8 cellular contexts compared by ENCODE assay signal in the genomic region with DNA sequence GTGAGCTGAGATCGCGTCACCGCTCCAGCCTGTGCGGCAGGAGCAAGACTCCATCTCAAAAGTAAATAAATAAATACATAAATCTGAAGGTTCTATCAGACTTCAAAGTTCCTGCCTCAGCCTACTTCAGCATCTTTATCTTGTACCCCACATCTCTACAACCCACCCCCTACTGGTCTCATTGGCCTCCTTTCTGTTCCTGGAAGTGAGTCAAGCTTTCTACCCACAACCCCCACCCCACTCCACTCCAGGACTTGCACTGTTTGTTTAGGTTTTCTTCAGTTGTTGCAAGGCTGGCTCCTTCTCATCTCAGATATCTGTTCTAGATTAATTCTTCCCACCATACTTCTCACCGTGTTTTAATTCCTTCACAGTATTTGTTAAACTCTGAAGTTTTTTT. TPM values are rescaled to one million over a fixed set of nuclear protein-coding genes. Genes with fewer than 3 reads are reported as not detected.
A peak's percentile ranks its signal among the peaks of the same experiment; 100 is the strongest.
DNase-seq lines count a peak whose midpoint lies in the region; ATAC-seq, FAIRE-seq and TF ChIP-seq lines count a peak whose summit lies in the region.

No MANE protein-coding gene starts in this region.

- intact Hi-C loops in naive thymus-derived CD4-positive, alpha-beta T cell (cut with micrococcal nuclease), result loop anchor here (2.0 to 5.0 kb wide), 4 partner anchors 27 to 1054 kb away; partner anchors contain the start of gene FRMD6 (in 1 of the 2)
- intact Hi-C loops in uterus (cut with DNase I; ENCODE audit: low total_unique reads), result no loop called here

- H3K4me2 ChIP-seq in SU-DHL-6 (ENCODE audit: low read depth, low read length, poor library complexity, severe bottlenecking), result peak overlapping the region; percentile 94

- peak overlapping the region; percentile 86 for H2AFZ ChIP-seq in SU-DHL-6 (ENCODE audit: low read depth, low read length, severe bottlenecking)

- H3K27me3 ChIP-seq in SU-DHL-6 (ENCODE audit: low read length) (no peaks in the 10 kb centered on the region), uterus (no peaks in the 10 kb centered on the region)
- H3K27me3 ChIP-seq in naive thymus-derived CD4-positive, alpha-beta T cell (ENCODE audit: control insufficient read depth in 2 of 2, insufficient read depth in 2 of 2, low read length in 2 of 2), result no peaks in the 10 kb centered on the region

- TF ChIP-seq POLR2A in uterus (IDR thresholded peaks at IDR 0.05) (no peak), GM12892 (IDR thresholded peaks at IDR 0.05; ENCODE audit: low read depth, low read length) (no peak)

- peak overlapping the region; percentile 96 to 100 (median 98) for H3K4me3 Mint-ChIP-seq in naive thymus-derived CD4-positive, alpha-beta T cell

- peak; percentile 17 for ATAC-seq in naive thymus-derived CD4-positive, alpha-beta T cell

- TF ChIP-seq CTCF in SU-DHL-6 (IDR thresholded peaks at IDR 0.05; ENCODE audit: insufficient read depth, low read length, poor library complexity, severe bottlenecking) (no peak), uterus (IDR thresholded peaks at IDR 0.05) (no peak)

- H3K4me3 ChIP-seq in SU-DHL-6 (ENCODE audit: insufficient read depth, low read length, poor library complexity, severe bottlenecking) (peak overlapping the region; percentile 93), uterus (peak overlapping the region; percentile 63 to 74)
- H3K4me3 ChIP-seq in naive thymus-derived CD4-positive, alpha-beta T cell (ENCODE audit: low read length), result peak overlapping the region; percentile 74

- H3K27ac ChIP-seq in SU-DHL-6 (ENCODE audit: low read depth, low read length) (peak overlapping the region; percentile 56), uterus (peak overlapping the region; percentile 87)
- H3K27ac ChIP-seq in naive thymus-derived CD4-positive, alpha-beta T cell (ENCODE audit: low read depth, low read length), result peak overlapping the region; percentile 82

- DNase-seq in DMS53 (lab: John Stamatoyannopoulos, UW) (peak; percentile 56), DMS53 treated with DMSO at 0.1 percent for 48 hours (lab: John Stamatoyannopoulos, UW; ENCODE audit: unreplicated experiment) (no peak), uterus (no peak), HEK293T (ENCODE audit: extremely low spot score) (no peak), GM12892 (ENCODE audit: insufficient read length) (no peak)
- peak; percentile 43 for DNase-seq in central memory CD4-positive, alpha-beta T cell
- DNase-seq in naive thymus-derived CD4-positive, alpha-beta T cell, result peak in 7 of 9 donors; percentile 11 to 44 (median 26)

- H3K9me2 ChIP-seq in SU-DHL-6 (replicated peaks; ENCODE audit: insufficient read depth, low read length), result no peaks in the 10 kb centered on the region

- no peaks in the 10 kb centered on the region for H4K20me1 ChIP-seq in SU-DHL-6 (ENCODE audit: low read depth, low read length)

- peaks cover 0 to 23% (median 10%) of the 10 kb centered on the region in 5 donors for H3K36me3 Mint-ChIP-seq in naive thymus-derived CD4-positive, alpha-beta T cell

- no peaks in the 10 kb centered on the region for H3K9me3 Mint-ChIP-seq in naive thymus-derived CD4-positive, alpha-beta T cell

- H3K36me3 ChIP-seq in SU-DHL-6 (ENCODE audit: low read length) (peaks cover 24% of the 10 kb centered on the region), uterus (no peaks in the 10 kb centered on the region)
- peaks cover 0 to 13% (median 12%) of the 10 kb centered on the region in 3 experiments for H3K36me3 ChIP-seq in naive thymus-derived CD4-positive, alpha-beta T cell (ENCODE audit: control insufficient read depth in 2 of 3, insufficient read depth in 3 of 3, low read length in 3 of 3)

- POLR2A ChIA-PET in naive thymus-derived CD4-positive, alpha-beta T cell (lab: Charles Lee), result interaction anchor here (0.5 to 3.5 kb wide), 7 partner anchors 9 to 139 kb away, joined by 3 to 21 read pairs (median 3); partner anchors contain the start of gene ERO1A
- POLR2A ChIA-PET in HEK293T (lab: Yijun Ruan, JAX), result interaction anchor here (0.7 to 2.0 kb wide), 4 partner anchors 9 to 32 kb away, joined by 3 to 5 read pairs (median 4); no protein-coding TSS in a partner anchor

- peaks cover 30% of the 10 kb centered on the region for H3K79me2 ChIP-seq in SU-DHL-6 (ENCODE audit: insufficient read depth, low read length)

- H3K9me3 ChIP-seq in SU-DHL-6 (ENCODE audit: insufficient read depth, low read length) (no peaks in the 10 kb centered on the region), uterus (no peaks in the 10 kb centered on the region)
- no peaks in the 10 kb centered on the region for H3K9me3 ChIP-seq in naive thymus-derived CD4-positive, alpha-beta T cell (ENCODE audit: control insufficient read depth in 2 of 3, low read length in 3 of 3)

- H3K27me3 Mint-ChIP-seq in naive thymus-derived CD4-positive, alpha-beta T cell, result no peaks in the 10 kb centered on the region

- peak overlapping the region; percentile 95 to 98 (median 97) for H3K27ac Mint-ChIP-seq in naive thymus-derived CD4-positive, alpha-beta T cell

- no peak for FAIRE-seq in GM12892 (lab: Jason Lieb, UNC)

- no peaks in the 10 kb centered on the region for H3F3A ChIP-seq in SU-DHL-6 (ENCODE audit: insufficient read depth)

- H3K4me1 Mint-ChIP-seq in naive thymus-derived CD4-positive, alpha-beta T cell, result peaks cover 27 to 57% (median 51%) of the 10 kb centered on the region in 7 donors

- H3K4me1 ChIP-seq in naive thymus-derived CD4-positive, alpha-beta T cell (ENCODE audit: control insufficient read depth in 2 of 2, insufficient read depth in 2 of 2, low read length in 2 of 2), result peaks cover 11 to 16% of the 10 kb centered on the region in 2 donors
- no peaks in the 10 kb centered on the region for H3K4me1 ChIP-seq in uterus

- CTCF ChIA-PET in naive thymus-derived CD4-positive, alpha-beta T cell (lab: Charles Lee), result no interaction called here
- CTCF ChIA-PET in HEK293T (lab: Yijun Ruan, JAX), result no interaction called here

- peak overlapping the region; percentile 92 for H3K9ac ChIP-seq in SU-DHL-6 (ENCODE audit: low read length)

TF ChIP-seq in HEK293T, 16 proteins besides CTCF, POLR2A, EP300 and RAD21:
- TF ChIP-seq FOXM1 (IDR thresholded peaks at IDR 0.05; ENCODE audit: borderline replicate concordance), result no peak
- no peak for TF ChIP-seq L3MBTL2 (conservative IDR thresholded peaks at IDR 0.05)
- no peak for TF ChIP-seq CTBP1 (IDR thresholded peaks at IDR 0.05; ENCODE audit: borderline replicate concordance)
- no peak for TF ChIP-seq SUZ12 (IDR thresholded peaks at IDR 0.05)
- TF ChIP-seq SP1 (IDR thresholded peaks at IDR 0.05), result no peak
- no peak for TF ChIP-seq PKNOX1 (IDR thresholded peaks at IDR 0.05)
- TF ChIP-seq ARNT (IDR thresholded peaks at IDR 0.05), result no peak
- no peak for TF ChIP-seq NFRKB (IDR thresholded peaks at IDR 0.05)
- TF ChIP-seq ELF4 (IDR thresholded peaks at IDR 0.05), result no peak
- no peak for TF ChIP-seq TARDBP (IDR thresholded peaks at IDR 0.05)
- TF ChIP-seq FOXA1 (IDR thresholded peaks at IDR 0.05), result no peak
- no peak for TF ChIP-seq BHLHE40 (IDR thresholded peaks at IDR 0.05; ENCODE audit: borderline replicate concordance)
- TF ChIP-seq HDGF (IDR thresholded peaks at IDR 0.05; ENCODE audit: borderline replicate concordance), result no peak
- no peak for TF ChIP-seq LEF1 (IDR thresholded peaks at IDR 0.05; ENCODE audit: borderline replicate concordance)
- no peak for TF ChIP-seq FOXK2 (IDR thresholded peaks at IDR 0.05)
- TF ChIP-seq ZNF384 (IDR thresholded peaks at IDR 0.05), result no peak
TF ChIP-seq in HEK293T: peak in this region for 0.

RNA-seq across cellular contexts. Expression of gene PSMC6, which starts 0.7 kb away (rescaled TPM):
- 100 to 1,000 TPM in 1 of 5 experiments, 10 to 100 TPM in 4; 84.8 to 131 (median 95.9) TPM for total RNA-seq in naive thymus-derived CD4-positive, alpha-beta T cell
- polyA plus RNA-seq in naive thymus-derived CD4-positive, alpha-beta T cell, result 10 to 100 TPM; 63.8 to 64.4 TPM
- total RNA-seq in uterus, result 100 to 1,000 TPM in 1 of 4 donors, 10 to 100 TPM in 3; 76.9 to 129 (median 92.6) TPM
- polyA plus RNA-seq in GM12892 (2012; ENCODE audit: missing spikeins), result 86.3 TPM

RNA-seq across cellular contexts. Expression of gene ERO1A, which starts 10.9 kb away (rescaled TPM):
- total RNA-seq in naive thymus-derived CD4-positive, alpha-beta T cell, result 100 to 1,000 TPM in 1 of 5 experiments, 10 to 100 TPM in 4; 65.3 to 201 (median 68.7) TPM
- polyA plus RNA-seq in naive thymus-derived CD4-positive, alpha-beta T cell, result 10 to 100 TPM; 32.1 to 33.8 TPM
- 10 to 100 TPM; 21.3 to 38.2 (median 30.4) TPM for total RNA-seq in uterus
- 61.2 TPM for polyA plus RNA-seq in GM12892 (2012; ENCODE audit: missing spikeins)

RNA-seq across cellular contexts. Expression of gene STYX, which starts 23.7 kb away (rescaled TPM):
- 10 to 100 TPM; 23.9 to 45.3 (median 29.2) TPM for total RNA-seq in naive thymus-derived CD4-positive, alpha-beta T cell
- polyA plus RNA-seq in naive thymus-derived CD4-positive, alpha-beta T cell, result 10 to 100 TPM; 17.2 to 42.8 TPM
- total RNA-seq in uterus, result 10 to 100 TPM in 3 of 4 donors, 1 to 10 TPM in 1; 10.0 to 31.8 (median 18.3) TPM
- 12.0 TPM for polyA plus RNA-seq in GM12892 (2012; ENCODE audit: missing spikeins)

Comparison
In these comparisons a context has a peak if more than half of its experiments do, and no peak if none do; other contexts are left out.
1. DNase-seq: peak in DMS53 (single experiment), central memory CD4-positive, alpha-beta T cell (single experiment) and naive thymus-derived CD4-positive, alpha-beta T cell (7 of 9); none in DMS53 treated with DMSO at 0.1 percent for 48 hours (single experiment), uterus (0 of 2), HEK293T (single experiment) and GM12892 (single experiment).
2. Peak in every context shown above with its lines, with median percentiles within 50 percentile points of each other: H3K27ac ChIP-seq and H3K4me3 ChIP-seq.